ENCODE assay signal across 8 cellular contexts in the genomic region with DNA sequence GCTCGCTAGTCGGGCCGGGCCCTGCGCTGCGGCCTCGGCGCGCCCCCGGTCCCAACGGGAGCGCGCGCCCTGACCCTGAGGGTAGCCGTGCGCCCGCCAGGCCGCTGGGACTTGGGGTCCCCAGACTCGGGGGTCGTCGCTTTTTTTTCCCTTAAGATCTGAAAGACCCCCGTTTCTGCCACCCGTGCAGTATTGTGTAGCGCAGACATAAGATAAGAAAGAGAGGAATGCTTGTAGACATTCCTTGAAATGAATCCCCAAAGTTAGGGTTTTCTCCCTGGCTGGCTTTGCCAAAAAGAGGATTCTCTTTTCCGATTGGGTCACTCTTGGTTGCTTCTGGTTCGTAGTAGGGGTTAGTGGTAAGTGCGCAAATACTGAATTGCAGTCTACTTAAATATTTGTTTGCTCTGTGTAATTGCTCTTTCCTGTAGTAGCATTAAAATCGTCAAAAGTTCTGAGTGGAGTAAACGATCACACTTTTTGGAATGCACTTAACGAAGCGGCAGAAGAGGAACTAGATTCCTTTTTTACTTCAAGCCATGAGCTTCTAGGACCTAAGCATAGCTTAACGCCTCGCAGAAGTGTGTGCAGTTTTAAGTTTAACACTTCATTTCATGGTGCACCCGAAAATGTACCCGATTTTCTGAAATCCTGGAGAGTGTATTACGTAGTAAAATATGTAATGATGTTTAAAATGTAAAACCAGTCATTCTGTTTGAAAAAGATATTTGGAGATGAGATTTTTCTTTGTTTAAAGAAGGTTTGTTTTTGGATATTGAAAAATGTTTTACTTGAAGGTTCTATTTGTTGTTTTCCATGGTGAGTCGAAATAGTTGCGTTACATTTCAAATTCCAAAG. TPM values are rescaled to one million over a fixed set of nuclear protein-coding genes. Genes with fewer than 3 reads are reported as not detected.
DNase-seq lines count a peak whose midpoint lies in the region; ATAC-seq and TF ChIP-seq lines count a peak whose summit lies in the region.

No MANE protein-coding gene starts in this region.

- H3K27ac ChIP-seq in neutrophil, result peak overlapping the region; percentile 74

- CTCF ChIA-PET in BJ (lab: Yijun Ruan, JAX), result no interaction called here

- peaks cover 25 to 27% of the 10 kb centered on the region in 2 experiments for H3K4me1 ChIP-seq in neutrophil (ENCODE audit: control insufficient read depth in 1 of 2, insufficient read depth in 1 of 2, low read depth in 1 of 2, low read length in 1 of 2)

- no peak for TF ChIP-seq CTCF in BJ (IDR thresholded peaks at IDR 0.05; ENCODE audit: insufficient read depth, low read depth, low read length)
- no peak for TF ChIP-seq CTCF in neutrophil (IDR thresholded peaks at IDR 0.05)

- DNase-seq in BJ (ENCODE audit: low read depth) (no peak), SW480 (ENCODE audit: low spot score) (peak; percentile 32), fibroblast of gingiva (ENCODE audit: low read depth) (peak; percentile 54), T1000 (lab: John Stamatoyannopoulos, UW) (no peak), GOT3 (lab: John Stamatoyannopoulos, UW) (no peak)

- ATAC-seq in GM18907 (IDR thresholded peaks at IDR 0.05; ENCODE audit: unreplicated experiment) (peak; percentile 44), HG03442 (IDR thresholded peaks at IDR 0.05; ENCODE audit: unreplicated experiment) (peak; percentile 27)

- H3K4me3 ChIP-seq in BJ (ENCODE audit: low read depth, low read length) (peak overlapping the region; percentile 87), neutrophil (ENCODE audit: low read depth in 1 of 2, low read length in 1 of 2) (peak overlapping the region; percentile 67 to 80)

- H3K9me3 ChIP-seq in neutrophil, result no peaks in the 10 kb centered on the region

- H3K36me3 ChIP-seq in BJ (ENCODE audit: control insufficient read depth, insufficient read depth, low read length) (no peaks in the 10 kb centered on the region), neutrophil (no peaks in the 10 kb centered on the region)

- POLR2A ChIA-PET in BJ (lab: Charles Lee), result interaction anchor here (1.8 kb wide), 1 partner anchor 13 kb away, joined by 4 read pairs; no protein-coding TSS in a partner anchor

- H3K27me3 ChIP-seq in BJ (ENCODE audit: control insufficient read depth, insufficient read depth, low read length) (no peaks in the 10 kb centered on the region), neutrophil (peaks cover 21% of the 10 kb centered on the region)

RNA-seq across cellular contexts. Expression of a gene that starts 1.3 kb away (rescaled TPM):
- 38.6 and 52.0 TPM in 2 replicates for polyA plus RNA-seq in BJ (2011; rRNA removed)
- polyA minus RNA-seq in BJ (2011; rRNA and poly(A)+ RNA removed), result 31.3 and 32.5 TPM in 2 replicates

Comparison
In these comparisons a context has a peak if more than half of its experiments do, and no peak if none do; other contexts are left out.
1. DNase-seq: peak in SW480 (single experiment) and fibroblast of gingiva (single experiment); none in BJ (single experiment), T1000 (single experiment) and GOT3 (single experiment).